33 cellular contexts compared by ENCODE assay signal in the genomic region with DNA sequence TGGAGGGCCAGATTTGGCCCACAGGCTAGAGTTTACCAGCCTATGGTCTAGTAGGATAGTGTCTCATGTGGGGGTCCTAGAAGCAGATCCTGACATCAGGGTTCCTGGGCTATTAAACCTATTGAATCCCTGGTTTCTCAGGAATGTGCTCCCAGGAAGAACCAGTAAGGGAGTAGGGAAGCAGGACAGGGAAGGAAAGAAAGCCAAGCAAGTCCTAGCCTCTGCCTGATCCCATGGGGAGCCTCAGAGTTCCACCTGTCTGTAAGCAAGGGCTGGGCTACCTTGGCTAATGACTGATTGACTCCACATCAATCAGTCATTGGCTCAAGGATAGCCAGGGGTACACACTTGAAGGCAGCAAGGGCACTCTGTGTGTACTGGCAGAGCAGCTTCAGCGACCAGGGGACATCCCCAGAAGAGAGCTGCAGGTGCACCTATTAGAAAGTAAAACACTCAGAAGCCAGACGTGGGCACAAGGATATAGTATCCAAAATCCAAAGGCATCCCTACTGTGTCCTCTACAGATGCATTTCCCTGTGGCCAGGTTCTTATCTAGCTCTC.
"Had no signal": no experiment of that assay in that cellular context is flagged by ENCODE, and none has a peak within 500 bp of the region (broad histone marks: within the 10 kb centered on the region; RNA-seq: fewer than 3 reads in every experiment).

No MANE protein-coding gene starts in this region.

- H3K27ac Mint-ChIP-seq: activated CD4-positive, alpha-beta memory T cell treated with anti-CD3 and anti-CD28 coated beads, Interleukin-2, amount 10 ng/mL, durations not matched to agents 7 days and 5 days; activated CD4-positive, alpha-beta T cell treated with anti-CD3 and anti-CD28 coated beads, Interleukin-2, amount 10 ng/mL, durations not matched to agents 7 days and 5 days; activated naive CD4-positive, alpha-beta T cell treated with anti-CD3 and anti-CD28 coated beads for 36 hours; activated naive CD8-positive, alpha-beta T cell; activated T-helper 17 cell treated with anti-CD3 and anti-CD28 coated beads, Interleukin-2, amount 50 U/mL, for 72 hours; brain; T-cell had no signal

- H3K9me3 Mint-ChIP-seq: activated CD4-positive, alpha-beta memory T cell treated with anti-CD3 and anti-CD28 coated beads, Interleukin-2, amount 10 ng/mL, durations not matched to agents 7 days and 5 days; activated CD4-positive, alpha-beta T cell treated with anti-CD3 and anti-CD28 coated beads, Interleukin-2, amount 10 ng/mL, durations not matched to agents 7 days and 5 days; activated naive CD4-positive, alpha-beta T cell treated with anti-CD3 and anti-CD28 coated beads for 36 hours; activated T-helper 17 cell treated with anti-CD3 and anti-CD28 coated beads, Interleukin-2, amount 50 U/mL, for 72 hours; T-cell had no signal

- DNase-seq: activated CD4-positive, alpha-beta memory T cell treated with anti-CD3 and anti-CD28 coated beads, Interleukin-2, amount 10 ng/mL, durations not matched to agents 7 days and 5 days; activated CD4-positive, alpha-beta T cell treated with anti-CD3 and anti-CD28 coated beads, Interleukin-2, amount 10 ng/mL, durations not matched to agents 7 days and 5 days; activated CD4-positive, CD25-positive, alpha-beta regulatory T cell; activated gamma-delta T cell; activated naive CD4-positive, alpha-beta T cell treated with anti-CD3 and anti-CD28 coated beads for 36 hours; activated T-cell treated with anti-CD3 and anti-CD28 coated beads for 4 hours; activated T-cell treated with anti-CD3 and anti-CD28 coated beads, Interleukin-2, amount 50 U/mL, for 48 hours; amygdala; Karpas-422; MM.1S; NCI-H1105; NCI-H1436; NCI-H1694 treated with DMSO at 0.1 percent for 48 hours; NCI-H2081; NCI-H2227 treated with DMSO at 0.1 percent for 48 hours; NCI-H446 treated with DMSO at 0.1 percent for 48 hours; NCI-H524 treated with DMSO at 0.1 percent for 48 hours; NCI-H774; NK-92 treated with Interleukin-12 subunit alpha and Interleukin-12 subunit beta, amount 100 ng/mL, for 24 hours; OCI-M1; RPMI8226; T-cell; T-helper 2 cell; T1000 had no signal

- H3K36me3 Mint-ChIP-seq: activated naive CD8-positive, alpha-beta T cell; brain had no signal

- FAIRE-seq: astrocyte, TTC549 had no signal

- H3K4me3 ChIP-seq: cardiac muscle cell, SK-N-MC had no signal

- H3K4me1 Mint-ChIP-seq: activated CD4-positive, alpha-beta memory T cell treated with anti-CD3 and anti-CD28 coated beads, Interleukin-2, amount 10 ng/mL, durations not matched to agents 7 days and 5 days; activated CD4-positive, alpha-beta T cell treated with anti-CD3 and anti-CD28 coated beads, Interleukin-2, amount 10 ng/mL, durations not matched to agents 7 days and 5 days; activated T-helper 17 cell treated with anti-CD3 and anti-CD28 coated beads, Interleukin-2, amount 50 U/mL, for 72 hours; T-cell had no signal

- H3K4me3 Mint-ChIP-seq: activated CD4-positive, alpha-beta memory T cell treated with anti-CD3 and anti-CD28 coated beads, Interleukin-2, amount 10 ng/mL, durations not matched to agents 7 days and 5 days; activated CD4-positive, alpha-beta T cell treated with anti-CD3 and anti-CD28 coated beads, Interleukin-2, amount 10 ng/mL, durations not matched to agents 7 days and 5 days; activated naive CD4-positive, alpha-beta T cell treated with anti-CD3 and anti-CD28 coated beads for 36 hours; activated naive CD8-positive, alpha-beta T cell; activated T-helper 17 cell treated with anti-CD3 and anti-CD28 coated beads, Interleukin-2, amount 50 U/mL, for 72 hours; brain; T-cell had no signal

- H3K27me3 Mint-ChIP-seq: activated CD4-positive, alpha-beta memory T cell treated with anti-CD3 and anti-CD28 coated beads, Interleukin-2, amount 10 ng/mL, durations not matched to agents 7 days and 5 days; activated CD4-positive, alpha-beta T cell treated with anti-CD3 and anti-CD28 coated beads, Interleukin-2, amount 10 ng/mL, durations not matched to agents 7 days and 5 days; activated naive CD8-positive, alpha-beta T cell; activated T-helper 17 cell treated with anti-CD3 and anti-CD28 coated beads, Interleukin-2, amount 50 U/mL, for 72 hours had no signal

- H3K27ac ChIP-seq: cardiac muscle cell, SK-N-MC had no signal

- H3K27me3 ChIP-seq: cardiac muscle cell had no signal

- ATAC-seq: activated T-helper 17 cell treated with anti-CD3 and anti-CD28 coated beads, Interleukin-2, amount 50 U/mL, for 72 hours; Panc1; Right ventricle myocardium inferior; T-cell had no signal

- H3K36me3 ChIP-seq: cardiac muscle cell had no signal
